In the genomic region with DNA sequence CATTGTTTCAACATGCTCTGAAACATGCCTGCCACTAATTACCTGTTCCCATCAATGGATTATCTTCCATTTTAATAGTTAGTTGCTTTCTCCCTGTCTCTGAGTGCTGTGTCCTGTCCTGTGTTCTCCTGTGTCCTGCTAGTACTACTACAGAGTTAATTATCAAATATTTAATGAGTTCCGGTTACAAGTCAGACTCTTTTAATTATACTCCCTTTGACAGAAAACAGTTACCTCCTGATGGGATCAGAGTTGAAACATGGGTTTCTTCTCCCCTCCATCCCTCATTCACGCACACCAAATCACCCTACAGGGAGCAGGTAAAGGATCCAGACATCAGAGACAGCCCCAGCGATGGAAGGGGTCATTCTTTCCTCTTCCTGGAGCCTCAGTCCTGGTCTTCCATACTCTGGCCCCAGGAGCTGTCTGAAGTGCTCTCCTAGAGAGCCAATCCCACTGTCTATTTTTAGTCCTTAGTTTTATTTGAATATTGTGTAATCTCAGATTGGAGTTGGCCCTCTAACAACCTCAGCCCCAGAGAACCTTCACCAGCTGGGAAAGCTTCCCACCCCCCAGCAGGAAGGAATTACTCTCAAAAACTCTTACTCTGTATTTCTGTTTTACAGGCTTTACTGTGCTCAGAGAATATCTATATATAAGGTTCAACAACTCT, we compare ENCODE assay signal across 1 cellular context.
TF ChIP-seq lines count a peak whose summit lies in the region.

No MANE protein-coding gene starts in this region.

TF ChIP-seq in liver, 16 proteins besides CTCF, POLR2A, EP300 and RAD21 (continued from another document):
- TF ChIP-seq, protein P1, sequence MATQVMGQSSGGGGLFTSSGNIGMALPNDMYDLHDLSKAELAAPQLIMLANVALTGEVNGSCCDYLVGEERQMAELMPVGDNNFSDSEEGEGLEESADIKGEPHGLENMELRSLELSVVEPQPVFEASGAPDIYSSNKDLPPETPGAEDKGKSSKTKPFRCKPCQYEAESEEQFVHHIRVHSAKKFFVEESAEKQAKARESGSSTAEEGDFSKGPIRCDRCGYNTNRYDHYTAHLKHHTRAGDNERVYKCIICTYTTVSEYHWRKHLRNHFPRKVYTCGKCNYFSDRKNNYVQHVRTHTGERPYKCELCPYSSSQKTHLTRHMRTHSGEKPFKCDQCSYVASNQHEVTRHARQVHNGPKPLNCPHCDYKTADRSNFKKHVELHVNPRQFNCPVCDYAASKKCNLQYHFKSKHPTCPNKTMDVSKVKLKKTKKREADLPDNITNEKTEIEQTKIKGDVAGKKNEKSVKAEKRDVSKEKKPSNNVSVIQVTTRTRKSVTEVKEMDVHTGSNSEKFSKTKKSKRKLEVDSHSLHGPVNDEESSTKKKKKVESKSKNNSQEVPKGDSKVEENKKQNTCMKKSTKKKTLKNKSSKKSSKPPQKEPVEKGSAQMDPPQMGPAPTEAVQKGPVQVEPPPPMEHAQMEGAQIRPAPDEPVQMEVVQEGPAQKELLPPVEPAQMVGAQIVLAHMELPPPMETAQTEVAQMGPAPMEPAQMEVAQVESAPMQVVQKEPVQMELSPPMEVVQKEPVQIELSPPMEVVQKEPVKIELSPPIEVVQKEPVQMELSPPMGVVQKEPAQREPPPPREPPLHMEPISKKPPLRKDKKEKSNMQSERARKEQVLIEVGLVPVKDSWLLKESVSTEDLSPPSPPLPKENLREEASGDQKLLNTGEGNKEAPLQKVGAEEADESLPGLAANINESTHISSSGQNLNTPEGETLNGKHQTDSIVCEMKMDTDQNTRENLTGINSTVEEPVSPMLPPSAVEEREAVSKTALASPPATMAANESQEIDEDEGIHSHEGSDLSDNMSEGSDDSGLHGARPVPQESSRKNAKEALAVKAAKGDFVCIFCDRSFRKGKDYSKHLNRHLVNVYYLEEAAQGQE (IDR thresholded peaks at IDR 0.05), result peak; percentile 78
- no peak for TF ChIP-seq FOXA2 (IDR thresholded peaks at IDR 0.05)
- TF ChIP-seq YY1 (IDR thresholded peaks at IDR 0.05), result peak; percentile 84
- TF ChIP-seq NR2F2 (IDR thresholded peaks at IDR 0.05), result no peak
- TF ChIP-seq RXRA (IDR thresholded peaks at IDR 0.05), result peak; percentile 74 to 76
- TF ChIP-seq FOXA1 (IDR thresholded peaks at IDR 0.05), result no peak
- TF ChIP-seq, protein P2, sequence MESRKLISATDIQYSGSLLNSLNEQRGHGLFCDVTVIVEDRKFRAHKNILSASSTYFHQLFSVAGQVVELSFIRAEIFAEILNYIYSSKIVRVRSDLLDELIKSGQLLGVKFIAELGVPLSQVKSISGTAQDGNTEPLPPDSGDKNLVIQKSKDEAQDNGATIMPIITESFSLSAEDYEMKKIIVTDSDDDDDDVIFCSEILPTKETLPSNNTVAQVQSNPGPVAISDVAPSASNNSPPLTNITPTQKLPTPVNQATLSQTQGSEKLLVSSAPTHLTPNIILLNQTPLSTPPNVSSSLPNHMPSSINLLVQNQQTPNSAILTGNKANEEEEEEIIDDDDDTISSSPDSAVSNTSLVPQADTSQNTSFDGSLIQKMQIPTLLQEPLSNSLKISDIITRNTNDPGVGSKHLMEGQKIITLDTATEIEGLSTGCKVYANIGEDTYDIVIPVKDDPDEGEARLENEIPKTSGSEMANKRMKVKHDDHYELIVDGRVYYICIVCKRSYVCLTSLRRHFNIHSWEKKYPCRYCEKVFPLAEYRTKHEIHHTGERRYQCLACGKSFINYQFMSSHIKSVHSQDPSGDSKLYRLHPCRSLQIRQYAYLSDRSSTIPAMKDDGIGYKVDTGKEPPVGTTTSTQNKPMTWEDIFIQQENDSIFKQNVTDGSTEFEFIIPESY (IDR thresholded peaks at IDR 0.05), result peak; percentile 21
- TF ChIP-seq EGR1 (IDR thresholded peaks at IDR 0.05; ENCODE audit: low read depth in 2 of 2), result no peak
- TF ChIP-seq SP1 (IDR thresholded peaks at IDR 0.05), result peak; percentile 66
- no peak for TF ChIP-seq JUND (IDR thresholded peaks at IDR 0.05)
- peak; percentile 91 for TF ChIP-seq TAF1 (conservative IDR thresholded peaks at IDR 0.05)
- peak; percentile 10 for TF ChIP-seq HNF4G (IDR thresholded peaks at IDR 0.05)
- TF ChIP-seq GABPA (IDR thresholded peaks at IDR 0.05 in 1 of 2, conservative IDR thresholded peaks at IDR 0.05 in 1 of 2), result no peak
- TF ChIP-seq, protein P3, sequence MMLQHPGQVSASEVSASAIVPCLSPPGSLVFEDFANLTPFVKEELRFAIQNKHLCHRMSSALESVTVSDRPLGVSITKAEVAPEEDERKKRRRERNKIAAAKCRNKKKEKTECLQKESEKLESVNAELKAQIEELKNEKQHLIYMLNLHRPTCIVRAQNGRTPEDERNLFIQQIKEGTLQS (IDR thresholded peaks at IDR 0.05), result no peak
